9 cellular contexts compared by ENCODE assay signal in the genomic region with DNA sequence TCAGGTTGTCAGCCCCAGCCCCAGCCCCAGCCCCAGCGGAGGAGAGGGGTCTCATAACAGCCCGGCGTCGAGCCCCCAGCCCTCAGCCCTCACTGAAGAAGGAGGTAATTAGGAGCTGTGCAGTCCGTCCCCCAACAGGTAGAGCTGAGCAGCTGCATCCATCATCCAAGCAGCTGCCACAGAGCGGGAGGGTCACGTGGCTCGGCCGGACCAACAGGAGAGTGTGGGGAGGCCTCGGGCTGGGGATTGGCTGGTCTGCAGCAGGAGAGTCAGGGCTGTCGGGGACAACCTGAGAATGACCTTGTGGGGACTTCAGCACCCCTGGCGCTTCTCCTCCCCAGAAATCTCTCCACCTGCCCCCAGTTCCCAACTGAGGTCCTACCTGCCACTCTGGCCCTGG. TPM values are rescaled to one million over a fixed set of nuclear protein-coding genes. Genes with fewer than 3 reads are reported as not detected.
DNase-seq lines count a peak whose midpoint lies in the region; ATAC-seq and TF ChIP-seq lines count a peak whose summit lies in the region.
"Had no signal": no experiment of that assay in that cellular context is flagged by ENCODE, and none has a peak within 500 bp of the region (broad histone marks: within the 10 kb centered on the region; RNA-seq: fewer than 3 reads in every experiment).

No MANE protein-coding gene starts in this region.

- H3K27ac Mint-ChIP-seq in osteocyte (ENCODE audit: unreplicated experiment), result no peak overlapping the region
- H3K27ac Mint-ChIP-seq: activated naive CD8-positive, alpha-beta T cell had no signal

- peaks cover 63% of the 10 kb centered on the region for H3K27me3 Mint-ChIP-seq in osteocyte (ENCODE audit: unreplicated experiment)

- no peak overlapping the region for H3K4me3 ChIP-seq in NT2/D1 (ENCODE audit: insufficient read length, low read depth)

- H3K36me3 Mint-ChIP-seq in osteocyte (ENCODE audit: unreplicated experiment), result no peaks in the 10 kb centered on the region
- H3K36me3 Mint-ChIP-seq: activated naive CD8-positive, alpha-beta T cell had no signal

- no peaks in the 10 kb centered on the region for H3K36me3 ChIP-seq in NT2/D1 (ENCODE audit: insufficient read depth, insufficient read length, low read length)

- no peak overlapping the region for H3K9ac ChIP-seq in NT2/D1 (ENCODE audit: insufficient read length, low read depth)

- H3K27me3 ChIP-seq in NT2/D1 (ENCODE audit: insufficient read depth, insufficient read length), result peaks cover 6% of the 10 kb centered on the region

- ATAC-seq in GM18870 (IDR thresholded peaks at IDR 0.05; ENCODE audit: unreplicated experiment), result peak; percentile 63
- ATAC-seq in HG03354 (IDR thresholded peaks at IDR 0.05; ENCODE audit: poor library complexity, severe bottlenecking, unreplicated experiment), result peak; percentile 96
- ATAC-seq in HG03469 (IDR thresholded peaks at IDR 0.05; ENCODE audit: unreplicated experiment), result no peak

- H3K4me3 Mint-ChIP-seq in osteocyte (ENCODE audit: unreplicated experiment), result no peak overlapping the region
- H3K4me3 Mint-ChIP-seq: activated naive CD8-positive, alpha-beta T cell had no signal

- in situ Hi-C loops in G401 (cut with HindIII; ENCODE audit: low sequenced_read_pairs), result no loop called here

- peak; percentile 10 for DNase-seq in COLO668 (lab: John Stamatoyannopoulos, UW; ENCODE audit: unreplicated experiment)
- peak; percentile 60 for DNase-seq in NT2/D1 (ENCODE audit: low read depth, low spot score)
- peak; percentile 71 for DNase-seq in iPS DF 19.7 (ENCODE audit: low read depth, low spot score)
- DNase-seq in G401 (ENCODE audit: low spot score), result no peak
- DNase-seq in osteocyte (ENCODE audit: extremely low spot score, unreplicated experiment), result no peak

- peaks cover 4% of the 10 kb centered on the region for H3K4me1 Mint-ChIP-seq in osteocyte (ENCODE audit: unreplicated experiment)

- H3K9me3 Mint-ChIP-seq in osteocyte (ENCODE audit: unreplicated experiment), result no peaks in the 10 kb centered on the region

- TF ChIP-seq CTCF in osteocyte (IDR thresholded peaks at IDR 0.05), result no peak

- H3K4me1 ChIP-seq in NT2/D1 (ENCODE audit: insufficient read depth, insufficient read length), result peaks cover 38% of the 10 kb centered on the region

- H3K9me3 ChIP-seq in NT2/D1 (ENCODE audit: insufficient read depth, low read length), result no peaks in the 10 kb centered on the region

RNA-seq across cellular contexts. Expression of a gene that starts 29.6 kb away (rescaled TPM):
- total RNA-seq in G401 (2014; rRNA removed; shearing (Covaris generic)), result 52.2 and 64.7 TPM in 2 replicates
- total RNA-seq in osteocyte, result 33.8 and 34.5 TPM in 2 replicates

Comparison
In these comparisons a context has a peak if more than half of its experiments do, and no peak if none do; other contexts are left out.
1. DNase-seq: peak in COLO668 (single experiment), NT2/D1 (single experiment) and iPS DF 19.7 (single experiment); none in G401 (single experiment) and osteocyte (single experiment).